ENCODE assay signal across 1 cellular context in genomic region chr5:42583322-42583721, GRCh38.
A peak's percentile ranks its signal among the peaks of the same experiment; 100 is the strongest.
TF ChIP-seq lines count a peak whose summit lies in the region.

No MANE protein-coding gene starts in this region.

TF ChIP-seq in K562, 482 proteins besides CTCF, POLR2A, EP300 and RAD21 (continued from another document and continues in another):
- TF ChIP-seq RREB1 (CRISPR knock-in tag; IDR thresholded peaks at IDR 0.05): no peak
- TF ChIP-seq TAF7 (tag; IDR thresholded peaks at IDR 0.05): no peak
- TF ChIP-seq E2F3 (CRISPR knock-in tag; IDR thresholded peaks at IDR 0.05): no peak
- TF ChIP-seq SMAD1 (IDR thresholded peaks at IDR 0.05; ENCODE audit: low read depth, low read length, partially characterized antibody): no peak
- TF ChIP-seq SREBF2 (CRISPR knock-in tag; IDR thresholded peaks at IDR 0.05): no peak
- 0 out of 4 replicates have a peak, but pooled peaks of 1 of the 2 experiments have one; percentile 58 for TF ChIP-seq ARNT (IDR thresholded peaks at IDR 0.05)
- TF ChIP-seq, protein P1, sequence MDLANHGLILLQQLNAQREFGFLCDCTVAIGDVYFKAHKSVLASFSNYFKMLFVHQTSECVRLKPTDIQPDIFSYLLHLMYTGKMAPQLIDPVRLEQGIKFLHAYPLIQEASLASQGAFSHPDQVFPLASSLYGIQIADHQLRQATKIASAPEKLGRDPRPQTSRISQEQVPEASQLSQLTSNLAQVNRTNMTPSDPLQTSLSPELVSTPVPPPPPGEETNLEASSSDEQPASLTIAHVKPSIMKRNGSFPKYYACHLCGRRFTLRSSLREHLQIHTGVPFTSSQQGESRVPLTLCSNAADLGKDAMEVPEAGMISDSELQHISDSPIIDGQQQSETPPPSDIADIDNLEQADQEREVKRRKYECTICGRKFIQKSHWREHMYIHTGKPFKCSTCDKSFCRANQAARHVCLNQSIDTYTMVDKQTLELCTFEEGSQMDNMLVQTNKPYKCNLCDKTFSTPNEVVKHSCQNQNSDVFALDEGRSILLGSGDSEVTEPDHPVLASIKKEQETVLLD (IDR thresholded peaks at IDR 0.05): no peak
- no peak for TF ChIP-seq MYC (IDR thresholded peaks at IDR 0.05; ENCODE audit: low read depth, low read length)
- no peak for TF ChIP-seq MYC (CRISPR knock-in tag; IDR thresholded peaks at IDR 0.05; ENCODE audit: borderline replicate concordance, low read depth)
- no peak for TF ChIP-seq ZNF449 (CRISPR knock-in tag; IDR thresholded peaks at IDR 0.05)
- no peak for TF ChIP-seq DNMT1 (IDR thresholded peaks at IDR 0.05)
- TF ChIP-seq ZNF12 (CRISPR knock-in tag; IDR thresholded peaks at IDR 0.05): no peak
- peak; percentile 68 to 82 for TF ChIP-seq TRIM24 (IDR thresholded peaks at IDR 0.05)
- TF ChIP-seq AFF1 (IDR thresholded peaks at IDR 0.05; ENCODE audit: low read depth in 1 of 2, partially characterized antibody in 2 of 2): no peak
- TF ChIP-seq HDAC1 (IDR thresholded peaks at IDR 0.05): peak in 1 of 2 experiments; percentile 47; a peak in 1 of 4 replicates
- no peak for TF ChIP-seq SETDB1 (IDR thresholded peaks at IDR 0.05; ENCODE audit: low read length)
- TF ChIP-seq DACH1 (IDR thresholded peaks at IDR 0.05; ENCODE audit: partially characterized antibody): peak; percentile 69
- no peak for TF ChIP-seq ZFP91 (CRISPR knock-in tag; IDR thresholded peaks at IDR 0.05)
- peak; percentile 30 to 75; a peak in 2 of 4 replicates for TF ChIP-seq FOXK2 (conservative IDR thresholded peaks at IDR 0.05 in 1 of 2, IDR thresholded peaks at IDR 0.05 in 1 of 2; ENCODE audit: low read depth in 2 of 2)
- no peak for TF ChIP-seq RBBP5 (IDR thresholded peaks at IDR 0.05; ENCODE audit: borderline replicate concordance, insufficient read depth, low read length, poor library complexity, severe bottlenecking)
- TF ChIP-seq, protein P2, sequence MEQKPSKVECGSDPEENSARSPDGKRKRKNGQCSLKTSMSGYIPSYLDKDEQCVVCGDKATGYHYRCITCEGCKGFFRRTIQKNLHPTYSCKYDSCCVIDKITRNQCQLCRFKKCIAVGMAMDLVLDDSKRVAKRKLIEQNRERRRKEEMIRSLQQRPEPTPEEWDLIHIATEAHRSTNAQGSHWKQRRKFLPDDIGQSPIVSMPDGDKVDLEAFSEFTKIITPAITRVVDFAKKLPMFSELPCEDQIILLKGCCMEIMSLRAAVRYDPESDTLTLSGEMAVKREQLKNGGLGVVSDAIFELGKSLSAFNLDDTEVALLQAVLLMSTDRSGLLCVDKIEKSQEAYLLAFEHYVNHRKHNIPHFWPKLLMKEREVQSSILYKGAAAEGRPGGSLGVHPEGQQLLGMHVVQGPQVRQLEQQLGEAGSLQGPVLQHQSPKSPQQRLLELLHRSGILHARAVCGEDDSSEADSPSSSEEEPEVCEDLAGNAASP (IDR thresholded peaks at IDR 0.05): no peak
- peak; percentile 22 for TF ChIP-seq NEUROD1 (IDR thresholded peaks at IDR 0.05; ENCODE audit: borderline replicate concordance, low read depth, low read length, partially characterized antibody)
- TF ChIP-seq SMC3 (conservative IDR thresholded peaks at IDR 0.05; ENCODE audit: insufficient read depth, low read depth, low read length): peak; percentile 84
- TF ChIP-seq ZNF717 (CRISPR knock-in tag; IDR thresholded peaks at IDR 0.05): no peak
- TF ChIP-seq BCOR (IDR thresholded peaks at IDR 0.05): peak; percentile 64; the same call in 1 of the 2 replicates
- TF ChIP-seq, protein P3, sequence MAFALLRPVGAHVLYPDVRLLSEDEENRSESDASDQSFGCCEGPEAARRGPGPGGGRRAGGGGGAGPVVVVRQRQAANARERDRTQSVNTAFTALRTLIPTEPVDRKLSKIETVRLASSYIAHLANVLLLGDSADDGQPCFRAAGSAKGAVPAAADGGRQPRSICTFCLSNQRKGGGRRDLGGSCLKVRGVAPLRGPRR (CRISPR knock-in tag; IDR thresholded peaks at IDR 0.05): no peak
- no peak for TF ChIP-seq NFXL1 (CRISPR knock-in tag; IDR thresholded peaks at IDR 0.05)
- no peak for TF ChIP-seq NR2C2 (CRISPR knock-in tag; IDR thresholded peaks at IDR 0.05)
- TF ChIP-seq NR2C2 (tag; IDR thresholded peaks at IDR 0.05): no peak
- TF ChIP-seq HEY1 (CRISPR knock-in tag; IDR thresholded peaks at IDR 0.05; ENCODE audit: borderline replicate concordance): no peak
- TF ChIP-seq, protein P4, sequence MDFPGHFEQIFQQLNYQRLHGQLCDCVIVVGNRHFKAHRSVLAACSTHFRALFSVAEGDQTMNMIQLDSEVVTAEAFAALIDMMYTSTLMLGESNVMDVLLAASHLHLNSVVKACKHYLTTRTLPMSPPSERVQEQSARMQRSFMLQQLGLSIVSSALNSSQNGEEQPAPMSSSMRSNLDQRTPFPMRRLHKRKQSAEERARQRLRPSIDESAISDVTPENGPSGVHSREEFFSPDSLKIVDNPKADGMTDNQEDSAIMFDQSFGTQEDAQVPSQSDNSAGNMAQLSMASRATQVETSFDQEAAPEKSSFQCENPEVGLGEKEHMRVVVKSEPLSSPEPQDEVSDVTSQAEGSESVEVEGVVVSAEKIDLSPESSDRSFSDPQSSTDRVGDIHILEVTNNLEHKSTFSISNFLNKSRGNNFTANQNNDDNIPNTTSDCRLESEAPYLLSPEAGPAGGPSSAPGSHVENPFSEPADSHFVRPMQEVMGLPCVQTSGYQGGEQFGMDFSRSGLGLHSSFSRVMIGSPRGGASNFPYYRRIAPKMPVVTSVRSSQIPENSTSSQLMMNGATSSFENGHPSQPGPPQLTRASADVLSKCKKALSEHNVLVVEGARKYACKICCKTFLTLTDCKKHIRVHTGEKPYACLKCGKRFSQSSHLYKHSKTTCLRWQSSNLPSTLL (IDR thresholded peaks at IDR 0.05): no peak
- TF ChIP-seq NFIC (IDR thresholded peaks at IDR 0.05): peak; percentile 46; the same call in 1 of the 2 replicates
- TF ChIP-seq NCOA4 (IDR thresholded peaks at IDR 0.05; ENCODE audit: partially characterized antibody): no peak
- no peak; the same call in 1 of the 2 replicates for TF ChIP-seq CTBP1 (IDR thresholded peaks at IDR 0.05; ENCODE audit: borderline replicate concordance)
- TF ChIP-seq CLOCK (CRISPR knock-in tag; IDR thresholded peaks at IDR 0.05; ENCODE audit: borderline replicate concordance): no peak
- no peak for TF ChIP-seq SP1 (CRISPR knock-in tag; IDR thresholded peaks at IDR 0.05)
- TF ChIP-seq SLC30A9 (CRISPR knock-in tag; IDR thresholded peaks at IDR 0.05): no peak
